ENCODE assay signal across 8 cellular contexts in the genomic region with DNA sequence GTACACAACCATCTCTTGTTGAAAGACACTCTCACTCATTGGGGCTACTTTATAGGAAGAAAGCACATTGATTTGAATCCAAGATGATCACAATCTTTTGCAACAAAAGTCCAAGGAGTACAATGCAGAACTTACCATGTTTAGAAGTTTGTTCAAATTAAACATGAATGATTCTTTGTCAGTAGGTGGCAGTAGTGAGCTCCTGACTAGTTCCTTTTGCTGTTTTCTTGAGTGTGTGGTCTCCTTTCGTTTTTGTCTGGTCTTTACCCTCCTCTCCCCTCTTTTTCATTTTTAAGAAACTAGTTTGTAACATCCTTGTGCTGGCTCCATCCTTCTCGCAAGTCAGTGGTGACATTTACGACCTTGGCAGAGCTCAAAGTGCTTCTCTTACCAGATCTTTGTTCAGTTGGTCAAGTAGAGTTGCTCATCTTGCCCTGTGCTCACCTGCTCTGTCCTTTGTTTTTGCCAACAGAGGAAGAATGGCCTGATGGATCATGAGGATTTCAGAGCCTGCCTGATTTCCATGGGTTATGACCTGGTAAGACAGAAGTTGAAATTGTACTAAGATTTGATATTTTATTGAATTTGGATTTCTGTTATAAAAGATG. TPM values are rescaled to one million over a fixed set of nuclear protein-coding genes. Genes with fewer than 3 reads are reported as not detected.
DNase-seq lines count a peak whose midpoint lies in the region; ATAC-seq and TF ChIP-seq lines count a peak whose summit lies in the region.

No MANE protein-coding gene starts in this region.

- WGBS in prostate gland = 41% methylated on average over 3 of the region's 3 CpGs

- TF ChIP-seq POLR2A in prostate gland (IDR thresholded peaks at IDR 0.05) = no peak

- H3K27ac ChIP-seq in A673 (ENCODE audit: low read depth, low read length, poor library complexity, severe bottlenecking) (no peak overlapping the region), prostate gland (no peak overlapping the region)

- peak; percentile 62 for TF ChIP-seq CTCF in A673 (conservative IDR thresholded peaks at IDR 0.05; ENCODE audit: low read depth, low read length)
- TF ChIP-seq CTCF in fibroblast of the aortic adventitia (IDR thresholded peaks at IDR 0.05; ENCODE audit: insufficient read depth, low read length) = peak; percentile 60
- peak; percentile 24 to 59 (median 34) for TF ChIP-seq CTCF in prostate gland (IDR thresholded peaks at IDR 0.05)

- CTCF ChIA-PET in A673 (lab: Charles Lee) = interaction anchor here (0.6 to 0.9 kb wide), 3 partner anchors 82 to 803 kb away, joined by 3 to 7 read pairs (median 3); no protein-coding TSS in a partner anchor

- H3K4me1 ChIP-seq in A673 (ENCODE audit: insufficient read depth, low read length, poor library complexity, severe bottlenecking) (no peaks in the 10 kb centered on the region), prostate gland (replicated peaks) (no peaks in the 10 kb centered on the region)

- BruUV-seq in A673 (replicated peaks; lab: Mats Ljungman, UMichigan) = no TSS peak

- intact Hi-C loops in A673 (cut with micrococcal nuclease; ENCODE audit: unreplicated experiment) = loop anchor here (2.0 to 5.0 kb wide), 2 partner anchors 627 to 803 kb away; no protein-coding TSS in a partner anchor
- intact Hi-C loops in prostate gland (cut with DNase I) = no loop called here

- DNase-seq in A673 (ENCODE audit: low spot score) (peak; percentile 61), ELR (ENCODE audit: low read depth) (peak; percentile 61), fibroblast of the aortic adventitia (ENCODE audit: low read depth) (peak; percentile 65), prostate gland (ENCODE audit: low spot score) (no peak), SHP77 treated with DMSO at 0.1 percent for 48 hours (lab: John Stamatoyannopoulos, UW) (no peak)

- H3K36me3 ChIP-seq in A673 (ENCODE audit: insufficient read depth, low read length, poor library complexity, severe bottlenecking) (peaks cover 73% of the 10 kb centered on the region), prostate gland (no peaks in the 10 kb centered on the region)

- H3K27me3 ChIP-seq in A673 (replicated peaks; ENCODE audit: insufficient read depth, low read depth, low read length, poor library complexity) (no peaks in the 10 kb centered on the region), prostate gland (replicated peaks; ENCODE audit: insufficient read depth) (no peaks in the 10 kb centered on the region)

- H3K4me3 ChIP-seq in A673 (ENCODE audit: low read depth, low read length, poor library complexity, severe bottlenecking) = no peak overlapping the region
- no peak overlapping the region for H3K4me3 ChIP-seq in fibroblast of the aortic adventitia (ENCODE audit: low read depth, low read length)
- no peak overlapping the region for H3K4me3 ChIP-seq in prostate gland

- peak; percentile 76 for ATAC-seq in HG03342 (IDR thresholded peaks at IDR 0.05; ENCODE audit: unreplicated experiment)
- peak; percentile 75 for ATAC-seq in SK-N-SH treated with all-trans-retinoic acid at 6 μM for 48 hours
- no peak for ATAC-seq in HG02610 (IDR thresholded peaks at IDR 0.05; ENCODE audit: unreplicated experiment)

- POLR2A ChIA-PET in A673 (lab: Charles Lee; ENCODE audit: low non-redundant PET) = no interaction called here

- no peaks in the 10 kb centered on the region for H3K9me3 ChIP-seq in A673 (ENCODE audit: low read depth, low read length, poor library complexity, severe bottlenecking)
- no peaks in the 10 kb centered on the region for H3K9me3 ChIP-seq in prostate gland

TF ChIP-seq in SK-N-SH treated with all-trans-retinoic acid at 6 μM for 48 hours, 23 proteins besides CTCF, POLR2A, EP300 and RAD21:
- TF ChIP-seq SNAI2 (CRISPR knock-in tag; IDR thresholded peaks at IDR 0.05) (no peak), ZFP3 (CRISPR knock-in tag; IDR thresholded peaks at IDR 0.05) (no peak), CSDC2 (CRISPR knock-in tag; IDR thresholded peaks at IDR 0.05) (no peak), OSR1 (CRISPR knock-in tag; IDR thresholded peaks at IDR 0.05) (no peak), ARNTL (CRISPR knock-in tag; IDR thresholded peaks at IDR 0.05; ENCODE audit: borderline replicate concordance, low read depth) (no peak), POU6F1 (CRISPR knock-in tag; IDR thresholded peaks at IDR 0.05; ENCODE audit: borderline replicate concordance, low read depth) (no peak), TOX (CRISPR knock-in tag; IDR thresholded peaks at IDR 0.05; ENCODE audit: borderline replicate concordance) (no peak), ZFP30 (CRISPR knock-in tag; IDR thresholded peaks at IDR 0.05) (no peak), ZNF565 (CRISPR knock-in tag; conservative IDR thresholded peaks at IDR 0.05; ENCODE audit: low read depth) (no peak), PPARA (CRISPR knock-in tag; IDR thresholded peaks at IDR 0.05; ENCODE audit: borderline replicate concordance) (no peak)
- TF ChIP-seq, protein P1, sequence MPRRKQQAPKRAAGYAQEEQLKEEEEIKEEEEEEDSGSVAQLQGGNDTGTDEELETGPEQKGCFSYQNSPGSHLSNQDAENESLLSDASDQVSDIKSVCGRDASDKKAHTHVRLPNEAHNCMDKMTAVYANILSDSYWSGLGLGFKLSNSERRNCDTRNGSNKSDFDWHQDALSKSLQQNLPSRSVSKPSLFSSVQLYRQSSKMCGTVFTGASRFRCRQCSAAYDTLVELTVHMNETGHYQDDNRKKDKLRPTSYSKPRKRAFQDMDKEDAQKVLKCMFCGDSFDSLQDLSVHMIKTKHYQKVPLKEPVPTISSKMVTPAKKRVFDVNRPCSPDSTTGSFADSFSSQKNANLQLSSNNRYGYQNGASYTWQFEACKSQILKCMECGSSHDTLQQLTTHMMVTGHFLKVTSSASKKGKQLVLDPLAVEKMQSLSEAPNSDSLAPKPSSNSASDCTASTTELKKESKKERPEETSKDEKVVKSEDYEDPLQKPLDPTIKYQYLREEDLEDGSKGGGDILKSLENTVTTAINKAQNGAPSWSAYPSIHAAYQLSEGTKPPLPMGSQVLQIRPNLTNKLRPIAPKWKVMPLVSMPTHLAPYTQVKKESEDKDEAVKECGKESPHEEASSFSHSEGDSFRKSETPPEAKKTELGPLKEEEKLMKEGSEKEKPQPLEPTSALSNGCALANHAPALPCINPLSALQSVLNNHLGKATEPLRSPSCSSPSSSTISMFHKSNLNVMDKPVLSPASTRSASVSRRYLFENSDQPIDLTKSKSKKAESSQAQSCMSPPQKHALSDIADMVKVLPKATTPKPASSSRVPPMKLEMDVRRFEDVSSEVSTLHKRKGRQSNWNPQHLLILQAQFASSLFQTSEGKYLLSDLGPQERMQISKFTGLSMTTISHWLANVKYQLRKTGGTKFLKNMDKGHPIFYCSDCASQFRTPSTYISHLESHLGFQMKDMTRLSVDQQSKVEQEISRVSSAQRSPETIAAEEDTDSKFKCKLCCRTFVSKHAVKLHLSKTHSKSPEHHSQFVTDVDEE (CRISPR knock-in tag; IDR thresholded peaks at IDR 0.05) = no peak
- TF ChIP-seq, protein P2, sequence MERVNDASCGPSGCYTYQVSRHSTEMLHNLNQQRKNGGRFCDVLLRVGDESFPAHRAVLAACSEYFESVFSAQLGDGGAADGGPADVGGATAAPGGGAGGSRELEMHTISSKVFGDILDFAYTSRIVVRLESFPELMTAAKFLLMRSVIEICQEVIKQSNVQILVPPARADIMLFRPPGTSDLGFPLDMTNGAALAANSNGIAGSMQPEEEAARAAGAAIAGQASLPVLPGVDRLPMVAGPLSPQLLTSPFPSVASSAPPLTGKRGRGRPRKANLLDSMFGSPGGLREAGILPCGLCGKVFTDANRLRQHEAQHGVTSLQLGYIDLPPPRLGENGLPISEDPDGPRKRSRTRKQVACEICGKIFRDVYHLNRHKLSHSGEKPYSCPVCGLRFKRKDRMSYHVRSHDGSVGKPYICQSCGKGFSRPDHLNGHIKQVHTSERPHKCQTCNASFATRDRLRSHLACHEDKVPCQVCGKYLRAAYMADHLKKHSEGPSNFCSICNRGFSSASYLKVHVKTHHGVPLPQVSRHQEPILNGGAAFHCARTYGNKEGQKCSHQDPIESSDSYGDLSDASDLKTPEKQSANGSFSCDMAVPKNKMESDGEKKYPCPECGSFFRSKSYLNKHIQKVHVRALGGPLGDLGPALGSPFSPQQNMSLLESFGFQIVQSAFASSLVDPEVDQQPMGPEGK (CRISPR knock-in tag; IDR thresholded peaks at IDR 0.05; ENCODE audit: borderline replicate concordance) = no peak
TF ChIP-seq in SK-N-SH treated with all-trans-retinoic acid at 6 μM for 48 hours: peak in this region for 0.

RNA-seq across cellular contexts. Expression of gene MTR, which starts 35.7 kb away (rescaled TPM):
- total RNA-seq in A673 (2021) = 36.0 and 40.8 TPM in 2 replicates
- 28.5 and 38.4 TPM in 2 replicates for total RNA-seq in fibroblast of the aortic adventitia (ENCODE audit: low replicate concordance)
- 10 to 100 TPM; 18.8 to 48.7 TPM for total RNA-seq in prostate gland

Comparison
In these comparisons a context has a peak if more than half of its experiments do, and no peak if none do; other contexts are left out.
1. DNase-seq: peak in A673 (single experiment), ELR (single experiment) and fibroblast of the aortic adventitia (single experiment); none in prostate gland (single experiment) and SHP77 treated with DMSO at 0.1 percent for 48 hours (single experiment).
2. Peak in every context shown above with its lines, with median percentiles within 50 percentile points of each other: CTCF ChIP-seq.